Comparison of ENCODE assay signal across 25 cellular contexts in the genomic region with DNA sequence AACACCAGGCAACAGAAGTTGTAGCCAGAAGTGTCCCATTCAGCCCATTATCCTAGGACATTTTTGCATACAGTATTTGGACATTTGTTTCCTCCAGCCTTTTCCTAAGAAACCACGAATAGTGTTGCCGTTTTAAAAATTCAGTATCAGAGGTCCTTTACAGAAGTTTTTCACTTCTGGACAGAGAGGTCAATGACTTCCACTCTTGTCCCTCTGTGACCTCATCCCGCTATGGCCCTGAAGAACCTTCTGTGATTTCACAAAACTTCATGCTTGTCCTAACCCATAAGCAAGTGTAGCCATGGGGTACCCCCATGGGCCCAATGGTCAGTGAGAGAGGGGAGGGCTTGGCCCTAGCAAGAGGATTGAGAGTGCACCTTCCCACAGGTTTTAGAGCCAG.
"Had no signal": no experiment of that assay in that cellular context is flagged by ENCODE, and none has a peak within 500 bp of the region (broad histone marks: within the 10 kb centered on the region; RNA-seq: fewer than 3 reads in every experiment).

No MANE protein-coding gene starts in this region.

- ATAC-seq: activated CD4-positive, CD25-positive, alpha-beta regulatory T cell treated with anti-CD3 and anti-CD28 coated beads, Interleukin-2, amount 50 U/mL, for 24 hours; activated CD8-positive, alpha-beta T cell treated with anti-CD3 and anti-CD28 coated beads for 36 hours; activated T-cell treated with anti-CD3 and anti-CD28 coated beads, Interleukin-2, amount 50 U/mL, for 4 hours; activated T-helper 17 cell treated with anti-CD3 and anti-CD28 coated beads, Interleukin-2, amount 50 U/mL, for 72 hours; T-helper 17 cell had no signal

- H3K9me3 Mint-ChIP-seq: activated B cell treated with CpG ODN at 0.5 μM for 24 hours; activated CD8-positive, alpha-beta T cell treated with anti-CD3 and anti-CD28 coated beads for 36 hours; activated T-cell treated with anti-CD3 and anti-CD28 coated beads, Interleukin-2, amount 50 U/mL, for 4 hours; T-helper 2 cell treated with Interferon-gamma antibody and Interleukin-4, amounts not matched to agents 5 μg/mL and 100 μg/mL, for 36 hours had no signal

- H3K27me3 Mint-ChIP-seq: activated CD8-positive, alpha-beta T cell treated with anti-CD3 and anti-CD28 coated beads for 36 hours had no signal

- H3K36me3 ChIP-seq: WERI-Rb-1 had no signal

- H3K4me1 Mint-ChIP-seq: activated T-helper 17 cell treated with anti-CD3 and anti-CD28 coated beads, Interleukin-2, amount 50 U/mL, for 72 hours; T-helper 17 cell had no signal

- H3K36me3 Mint-ChIP-seq: activated naive CD8-positive, alpha-beta T cell had no signal

- DNase-seq: activated B cell treated with CpG ODN at 0.5 μM for 24 hours; activated CD4-positive, alpha-beta T cell treated with anti-CD3 and anti-CD28 coated beads for 48 hours; activated CD4-positive, alpha-beta T cell treated with anti-CD3 and anti-CD28 coated beads, Interleukin-2, amount 50 U/mL, for 1 hour; activated CD4-positive, alpha-beta T cell treated with anti-CD3 and anti-CD28 coated beads, Interleukin-2, amount 50 U/mL, for 48 hours; activated CD8-positive, alpha-beta memory T cell treated with anti-CD3 and anti-CD28 coated beads for 24 hours; activated CD8-positive, alpha-beta T cell treated with anti-CD3 and anti-CD28 coated beads for 36 hours; activated effector memory CD4-positive, alpha-beta T cell treated with Interleukin-2 at 50 U/mL for 16 hours; activated gamma-delta T cell treated with Interleukin-2 at 50 U/mL for 16 hours; activated naive CD4-positive, alpha-beta T cell treated with anti-CD3 and anti-CD28 coated beads, Interleukin-2, amount 50 U/mL, for 16 hours; activated naive CD4-positive, alpha-beta T cell treated with Interleukin-2 at 50 U/mL for 16 hours; activated T-cell treated with anti-CD3 and anti-CD28 coated beads, Interleukin-2, amount 50 U/mL, for 4 hours; anterior cingulate cortex; caudate nucleus; cortex of kidney; effector CD8-positive, alpha-beta T cell; head of caudate nucleus; T-helper 1 cell; T-helper 17 cell; T1000; WERI-Rb-1 had no signal

- H3K4me3 Mint-ChIP-seq: activated B cell treated with CpG ODN at 0.5 μM for 24 hours; activated CD8-positive, alpha-beta T cell treated with anti-CD3 and anti-CD28 coated beads for 36 hours; activated naive CD8-positive, alpha-beta T cell; activated T-cell treated with anti-CD3 and anti-CD28 coated beads, Interleukin-2, amount 50 U/mL, for 4 hours; activated T-helper 17 cell treated with anti-CD3 and anti-CD28 coated beads, Interleukin-2, amount 50 U/mL, for 72 hours; T-helper 17 cell; T-helper 2 cell treated with Interferon-gamma antibody and Interleukin-4, amounts not matched to agents 5 μg/mL and 100 μg/mL, for 36 hours had no signal

- H3K27ac Mint-ChIP-seq: activated B cell treated with CpG ODN at 0.5 μM for 24 hours; activated CD8-positive, alpha-beta T cell treated with anti-CD3 and anti-CD28 coated beads for 36 hours; activated naive CD8-positive, alpha-beta T cell; activated T-helper 17 cell treated with anti-CD3 and anti-CD28 coated beads, Interleukin-2, amount 50 U/mL, for 72 hours; T-helper 17 cell; T-helper 2 cell treated with Interferon-gamma antibody and Interleukin-4, amounts not matched to agents 5 μg/mL and 100 μg/mL, for 36 hours had no signal

- H3K27ac ChIP-seq: epithelial cell of prostate, WERI-Rb-1 had no signal
